In genomic region chr4:99323761-99324160, GRCh38 we compare ENCODE assay signal across 12 cellular contexts. TPM values are rescaled to one million over a fixed set of nuclear protein-coding genes. Genes with fewer than 3 reads are reported as not detected.
A peak's percentile ranks its signal among the peaks of the same experiment; 100 is the strongest.
DNase-seq lines count a peak whose midpoint lies in the region; ATAC-seq and TF ChIP-seq lines count a peak whose summit lies in the region.
"Had no signal": no experiment of that assay in that cellular context is flagged by ENCODE, and none has a peak within 500 bp of the region (broad histone marks: within the 10 kb centered on the region; RNA-seq: fewer than 3 reads in every experiment).

No MANE protein-coding gene starts in this region.

- peak overlapping the region; percentile 46 for H2BK5ac ChIP-seq in IMR-90 (ENCODE audit: low read depth, low read length, poor library complexity, severe bottlenecking)

- H3K9me3 ChIP-seq in IMR-90 (ENCODE audit: control insufficient read depth, insufficient read depth, low read length) (peaks cover 8% of the 10 kb centered on the region; the same call in 1 of the 2 replicates), esophagus squamous epithelium (peaks cover 0 to 16% (median 0%) of the 10 kb centered on the region in 3 donors), thymus (ENCODE audit: control insufficient read depth) (no peaks in the 10 kb centered on the region)
- H3K9me3 ChIP-seq: SK-N-SH had no signal

- CTCF ChIA-PET in IMR-90 (lab: Yijun Ruan, JAX) = no interaction called here

- peak overlapping the region; percentile 99 for H4K5ac ChIP-seq in IMR-90 (ENCODE audit: low read depth, low read length)

- BruUV-seq in IMR-90 (replicated peaks; lab: Mats Ljungman, UMichigan) = no TSS peak

- no peak for TF ChIP-seq RAD21 in IMR-90 (IDR thresholded peaks at IDR 0.05; ENCODE audit: low read length)

- H3K36me3 ChIP-seq in IMR-90 (ENCODE audit: control insufficient read depth, insufficient read depth, low read length) = no peaks in the 10 kb centered on the region
- H3K36me3 ChIP-seq in esophagus squamous epithelium = no peaks in the 10 kb centered on the region
- H3K36me3 ChIP-seq in thymus (ENCODE audit: control insufficient read depth, insufficient read depth) = no peaks in the 10 kb centered on the region

- peak overlapping the region; percentile 20; the same call in 2 of the 3 replicates for H2BK15ac ChIP-seq in IMR-90 (ENCODE audit: low read depth, low read length)

- H3K9ac ChIP-seq in IMR-90 (ENCODE audit: low read depth, low read length) = no peak overlapping the region; the same call in 1 of the 2 replicates
- H3K9ac ChIP-seq: SK-N-SH had no signal

- no CpG with 5 or more reads among the region's 1 CpG for WGBS in IMR-90 (ENCODE audit: extremely low coverage in 2 of 2, insufficient read length in 1 of 2), 2 experiments
- WGBS in esophagus squamous epithelium, 2 donors = 77 to 86% methylated on average over 1 of the region's 1 CpG
- 95% methylated on average over 1 of the region's 1 CpG for WGBS in thymus

- 0 out of 2 replicates have a peak overlapping the region, but pooled peaks have one; percentile 35 for H3K23ac ChIP-seq in IMR-90 (ENCODE audit: low read depth, low read length)

- H2BK20ac ChIP-seq in IMR-90 (ENCODE audit: low read depth, low read length) = peak overlapping the region; percentile 75; the same call in 1 of the 2 replicates

- in situ Hi-C loops in IMR-90 (cut with MboI; ENCODE audit: low sequenced_read_pairs) = no loop called here

- H2BK120ac ChIP-seq in IMR-90 (ENCODE audit: low read depth, low read length) = peak overlapping the region; percentile 85; the same call in 1 of the 2 replicates

- H2AFZ ChIP-seq in IMR-90 (replicated peaks; ENCODE audit: low read length, poor library complexity) = no peak overlapping the region

- TF ChIP-seq CTCF in IMR-90 (conservative IDR thresholded peaks at IDR 0.05; ENCODE audit: low read depth, low read length) (no peak), esophagus squamous epithelium (IDR thresholded peaks at IDR 0.05) (no peak)

- H3K27me3 ChIP-seq in IMR-90 (ENCODE audit: control insufficient read depth, insufficient read depth, low read length) = no peaks in the 10 kb centered on the region
- no peaks in the 10 kb centered on the region for H3K27me3 ChIP-seq in esophagus squamous epithelium
- H3K27me3 ChIP-seq in thymus (ENCODE audit: control insufficient read depth, insufficient read depth) = no peaks in the 10 kb centered on the region

- dilution Hi-C loops in IMR-90 (cut with HindIII; ENCODE audit: low sequenced_read_pairs, unreplicated experiment) = no loop called here

- TF ChIP-seq POLR2A in IMR-90 (IDR thresholded peaks at IDR 0.05; ENCODE audit: low read depth, low read length) (no peak), esophagus squamous epithelium (IDR thresholded peaks at IDR 0.05) (no peak)

- H3K4me3 ChIP-seq in IMR-90 (ENCODE audit: insufficient read depth, low read depth, low read length) (no peak overlapping the region), esophagus squamous epithelium (no peak overlapping the region), thymus (ENCODE audit: low read length) (no peak overlapping the region)

- no peaks in the 10 kb centered on the region for H3K9me1 ChIP-seq in IMR-90 (ENCODE audit: insufficient read depth, low read length)

- peak overlapping the region; percentile 13; the same call in 1 of the 2 replicates for H4K91ac ChIP-seq in IMR-90 (ENCODE audit: insufficient read depth, low read depth, low read length)

- peaks cover 9% of the 10 kb centered on the region; the same call in 1 of the 2 replicates for H3K4me1 ChIP-seq in IMR-90 (ENCODE audit: control insufficient read depth, insufficient read depth, low read length)
- H3K4me1 ChIP-seq in esophagus squamous epithelium = peaks cover 5 to 41% (median 15%) of the 10 kb centered on the region in 3 donors
- H3K4me1 ChIP-seq in thymus (ENCODE audit: control insufficient read depth, insufficient read depth, low read length) = no peaks in the 10 kb centered on the region

- H2AK9ac ChIP-seq in IMR-90 (replicated peaks; ENCODE audit: low read depth, low read length, poor library complexity) = no peak overlapping the region

- H3K27ac ChIP-seq in IMR-90 (ENCODE audit: insufficient read depth, low read length) (peak overlapping the region; percentile 93; the same call in 1 of the 2 replicates), esophagus squamous epithelium (peak overlapping the region; percentile 55 to 85 (median 84)), thymus (ENCODE audit: low read depth) (peak overlapping the region; percentile 26)

- no peak overlapping the region for H3K56ac ChIP-seq in IMR-90 (ENCODE audit: extremely low read depth, insufficient read depth, low read length)

- H3K4ac ChIP-seq in IMR-90 (ENCODE audit: low read depth, low read length) = peak overlapping the region; percentile 77; the same call in 1 of the 2 replicates

- no peaks in the 10 kb centered on the region for H4K20me1 ChIP-seq in IMR-90 (ENCODE audit: insufficient read depth, low read length)

- peak; percentile 15; the same call in 1 of the 2 replicates for ATAC-seq in IMR-90 (ENCODE audit: low read depth)

- H4K8ac ChIP-seq in IMR-90 (ENCODE audit: low read depth in 2 of 2, low read length in 2 of 2) = peak overlapping the region; percentile 12 to 16; a peak in 2 of 4 replicates

- no peak overlapping the region for H2AK5ac ChIP-seq in IMR-90 (ENCODE audit: low read depth, low read length)

- no peaks in the 10 kb centered on the region for H3K79me1 ChIP-seq in IMR-90 (ENCODE audit: low read depth in 1 of 2, low read length in 2 of 2)

- H3K4me2 ChIP-seq in IMR-90 (ENCODE audit: low read depth, low read length) = no peak overlapping the region
- H3K4me2 ChIP-seq: SK-N-SH had no signal

- 0 out of 2 replicates have a peak overlapping the region, but pooled peaks have one; percentile 66 for H3K14ac ChIP-seq in IMR-90 (replicated peaks; ENCODE audit: low read depth, low read length)

- DNase-seq in IMR-90 (peak; percentile 46), esophagus squamous epithelium (lab: John Stamatoyannopoulos, UW) (no peak), mucosa of gallbladder (ENCODE audit: low spot score) (peak; percentile 21), T-helper 1 cell (no peak), cerebellar cortex (ENCODE audit: low spot score) (no peak), ureter (ENCODE audit: low spot score) (no peak)
- no peak for DNase-seq in NK-92 treated with Interleukin-12 subunit alpha and Interleukin-12 subunit beta, amount 100 ng/mL, for 24 hours (lab: John Stamatoyannopoulos, UW)
- DNase-seq: GDM1, NCI-H1694, SK-N-SH had no signal

- POLR2A ChIA-PET in IMR-90 (lab: Charles Lee; ENCODE audit: unreplicated experiment) = interaction anchor here (0.6 kb wide), 1 partner anchor 213 kb away, joined by 4 read pairs; no protein-coding TSS in a partner anchor

- peak overlapping the region; percentile 98 for H3K18ac ChIP-seq in IMR-90 (ENCODE audit: low read depth, low read length)

- intact Hi-C loops in IMR-90 (cut with micrococcal nuclease) (loop anchor here (2.0 kb wide), 1 partner anchor 79 kb away; no protein-coding TSS in a partner anchor), esophagus squamous epithelium (cut with DNase I) (no loop called here)

TF ChIP-seq in IMR-90, 13 proteins besides CTCF, POLR2A, EP300 and RAD21:
- TF ChIP-seq ELK1 (IDR thresholded peaks at IDR 0.05; ENCODE audit: borderline replicate concordance, low read depth, low read length) (no peak), MAFK (IDR thresholded peaks at IDR 0.05; ENCODE audit: low read depth, low read length) (no peak)

RNA-seq across cellular contexts. Expression of gene ADH1B, which starts 2.6 kb away (rescaled TPM):
- total RNA-seq in IMR-90 (2012; rRNA removed) (under 0.01 and 0.36 TPM in 2 replicates), esophagus squamous epithelium (100 to 1,000 TPM in 2 of 4 donors, 10 to 100 TPM in 2; 12.9 to 468 (median 181) TPM), mucosa of gallbladder (144 TPM), ureter (142 TPM)
- polyA plus RNA-seq in IMR-90 (2012; rRNA removed) (0.10 and 0.46 TPM in 2 replicates), thymus (58.8 TPM)
- polyA plus RNA-seq in IMR-90 (2012; cell fraction: cytosol; rRNA removed) = 0.40 TPM in 1 of 2 replicates, not detected in the other
- polyA plus RNA-seq in IMR-90 (2012; cell fraction: nucleus; rRNA removed; ENCODE audit: low replicate concordance) = 0.08 and 1.1 TPM in 2 replicates
- polyA plus RNA-seq: IgD-negative memory B cell, SK-N-SH had no signal

RNA-seq across cellular contexts. Expression of gene ADH1C, which starts 28.8 kb away (rescaled TPM):
- not detected in 2 replicates for total RNA-seq in IMR-90 (2012; rRNA removed)
- polyA plus RNA-seq in IMR-90 (2012; rRNA removed) = 0.26 TPM in 1 of 2 replicates, not detected in the other
- polyA plus RNA-seq in IMR-90 (2012; cell fraction: cytosol; rRNA removed) = 0.07 and 0.24 TPM in 2 replicates
- 0.17 and 0.21 TPM in 2 replicates for polyA plus RNA-seq in IMR-90 (2012; cell fraction: nucleus; rRNA removed; ENCODE audit: low replicate concordance)
- total RNA-seq in esophagus squamous epithelium = 10 to 100 TPM in 2 of 4 donors, 1 to 10 TPM in 1, under 1 TPM in 1; 0.75 to 12.6 (median 8.4) TPM
- total RNA-seq in mucosa of gallbladder = 41.6 TPM
- polyA plus RNA-seq in thymus = 3.3 TPM
- 43.5 TPM for total RNA-seq in ureter
- polyA plus RNA-seq: IgD-negative memory B cell, SK-N-SH had no signal

RNA-seq across cellular contexts. Expression of gene ADH1A, which starts 33.0 kb away (rescaled TPM):
- total RNA-seq in IMR-90 (2012; rRNA removed) (not detected in 2 replicates), esophagus squamous epithelium (not detected), mucosa of gallbladder (5.4 TPM), ureter (not detected)
- polyA plus RNA-seq in IMR-90 (2012; rRNA removed) (not detected in 2 replicates), thymus (0.43 TPM)
- polyA plus RNA-seq in IMR-90 (2012; cell fraction: cytosol; rRNA removed) = not detected in 2 replicates
- polyA plus RNA-seq in IMR-90 (2012; cell fraction: nucleus; rRNA removed; ENCODE audit: low replicate concordance) = not detected in 2 replicates
- polyA plus RNA-seq: IgD-negative memory B cell, SK-N-SH had no signal

Comparison
In these comparisons a context has a peak if more than half of its experiments do, and no peak if none do; other contexts are left out.
1. DNase-seq: peak in IMR-90 (single experiment) and mucosa of gallbladder (single experiment); none in esophagus squamous epithelium (single experiment), T-helper 1 cell (0 of 5), NK-92 treated with Interleukin-12 subunit alpha and Interleukin-12 subunit beta, amount 100 ng/mL, for 24 hours (single experiment), cerebellar cortex (single experiment) and ureter (single experiment).
2. H3K27ac ChIP-seq: peak in every context shown above with its lines; median percentile 93 in IMR-90; 84 in esophagus squamous epithelium; 26 in thymus.
3. RNA of gene ADH1B, which starts 2.6 kb away (total RNA-seq): 12.9 to 468 TPM in esophagus squamous epithelium, 144 TPM in mucosa of gallbladder (single experiment) and 142 TPM in ureter (single experiment); under 0.01 to 0.36 TPM in IMR-90; every median in the first group is over 10 times any median in the second.